Comparison of ENCODE assay signal across 25 cellular contexts in genomic region chr19:7710616-7711015, GRCh38. TPM values are rescaled to one million over a fixed set of nuclear protein-coding genes. Genes with fewer than 3 reads are reported as not detected.
"Had no signal": no experiment of that assay in that cellular context is flagged by ENCODE, and none has a peak within 500 bp of the region (broad histone marks: within the 10 kb centered on the region; RNA-seq: fewer than 3 reads in every experiment).

No MANE protein-coding gene starts in this region.

- DNase-seq: activated CD4-positive, alpha-beta T cell treated with anti-CD3 and anti-CD28 coated beads, Interleukin-2, amount 50 U/mL, for 48 hours; activated effector memory CD4-positive, alpha-beta T cell treated with anti-CD3 and anti-CD28 coated beads, Interleukin-2, amount 50 U/mL, for 16 hours; activated naive CD4-positive, alpha-beta T cell treated with anti-CD3 and anti-CD28 coated beads, Interleukin-2, amount 50 U/mL, for 16 hours; anterior cingulate cortex; body of pancreas; dermis blood vessel endothelial cell; effector CD8-positive, alpha-beta T cell; erythroblast; foreskin melanocyte; immature natural killer cell; pancreas; psoas muscle; right cardiac atrium; stimulated activated CD4-positive, alpha-beta T cell treated with anti-CD3 and anti-CD28 coated beads, Interleukin-12 subunit alpha, Interleukin-12 subunit beta, amount 100 ng/mL, for 4 hours; stomach had no signal

- H3K36me3 ChIP-seq: cardiac muscle cell, pancreas, stomach, suprapubic skin, tibial nerve had no signal

- H3K4me3 Mint-ChIP-seq: immature natural killer cell; natural killer cell treated with Interleukin-12 subunit alpha and Interleukin-12 subunit beta and Interleukin-15 and Interleukin-18, amount 100 ng/mL, for 72 hours had no signal

- H3K27ac ChIP-seq: body of pancreas, cardiac muscle cell, hepatocyte, pancreas, psoas muscle, stomach, suprapubic skin, tibial nerve had no signal

- H3K79me2 ChIP-seq: hepatocyte had no signal

- H3K9me3 ChIP-seq: body of pancreas, pancreas, psoas muscle, suprapubic skin, tibial nerve had no signal

- H3K9me3 Mint-ChIP-seq: immature natural killer cell; natural killer cell treated with Interleukin-12 subunit alpha and Interleukin-12 subunit beta and Interleukin-15 and Interleukin-18, amount 100 ng/mL, for 72 hours had no signal

- H3K27me3 ChIP-seq: body of pancreas, cardiac muscle cell, hepatocyte, pancreas, suprapubic skin had no signal

- H3K4me1 ChIP-seq: body of pancreas, pancreas, psoas muscle, tibial nerve had no signal

- H3K4me3 ChIP-seq: body of pancreas, cardiac muscle cell, hepatocyte, lung, pancreas, psoas muscle, stomach, suprapubic skin, tibial nerve had no signal

- ATAC-seq: body of pancreas; left lobe of liver; natural killer cell treated with Interleukin-12 subunit alpha and Interleukin-12 subunit beta and Interleukin-15 and Interleukin-18, amount 100 ng/mL, for 72 hours; pancreas; psoas muscle; right cardiac atrium had no signal

- H3K27ac Mint-ChIP-seq: immature natural killer cell; natural killer cell treated with Interleukin-12 subunit alpha and Interleukin-12 subunit beta and Interleukin-15 and Interleukin-18, amount 100 ng/mL, for 72 hours had no signal

- H3K4me2 ChIP-seq: hepatocyte had no signal

- H2AFZ ChIP-seq: hepatocyte had no signal

- H3K36me3 Mint-ChIP-seq: immature natural killer cell; natural killer cell treated with Interleukin-12 subunit alpha and Interleukin-12 subunit beta and Interleukin-15 and Interleukin-18, amount 100 ng/mL, for 72 hours had no signal

RNA-seq across cellular contexts. Expression of gene FCER2, which starts 8.7 kb away (rescaled TPM):
- total RNA-seq: body of pancreas, cardiac muscle cell, dermis blood vessel endothelial cell, hepatocyte, kidney epithelial cell, right cardiac atrium, suprapubic skin had no signal
- polyA plus RNA-seq: cardiac muscle cell, hepatocyte had no signal

RNA-seq across cellular contexts. Expression of gene CLEC4G, which starts 21.3 kb away (rescaled TPM):
- total RNA-seq: activated CD8-positive, alpha-beta memory T cell treated with anti-CD3 and anti-CD28 coated beads for 36 hours; cardiac muscle cell; dermis blood vessel endothelial cell; hepatocyte; kidney epithelial cell; natural killer cell treated with Interleukin-12 subunit alpha and Interleukin-12 subunit beta and Interleukin-15 and Interleukin-18, amount 100 ng/mL, for 72 hours; T-helper 2 cell treated with Interferon-gamma antibody and Interleukin-4, amounts not matched to agents 100 ng/mL and 5 ng/mL, for 36 hours had no signal
- polyA plus RNA-seq: cardiac muscle cell, hepatocyte had no signal

RNA-seq across cellular contexts. Expression of gene MCEMP1, which starts 33.7 kb away (rescaled TPM):
- total RNA-seq: activated CD8-positive, alpha-beta memory T cell treated with anti-CD3 and anti-CD28 coated beads for 36 hours; body of pancreas; cardiac muscle cell; dermis blood vessel endothelial cell; hepatocyte; kidney epithelial cell; natural killer cell treated with Interleukin-12 subunit alpha and Interleukin-12 subunit beta and Interleukin-15 and Interleukin-18, amount 100 ng/mL, for 72 hours; T-helper 2 cell treated with Interferon-gamma antibody and Interleukin-4, amounts not matched to agents 100 ng/mL and 5 ng/mL, for 36 hours had no signal
- polyA plus RNA-seq: cardiac muscle cell, hepatocyte had no signal

RNA-seq across cellular contexts. Expression of gene CD209, which starts 36.7 kb away (rescaled TPM):
- total RNA-seq: activated CD8-positive, alpha-beta memory T cell treated with anti-CD3 and anti-CD28 coated beads for 36 hours; cardiac muscle cell; dermis blood vessel endothelial cell; hepatocyte; natural killer cell treated with Interleukin-12 subunit alpha and Interleukin-12 subunit beta and Interleukin-15 and Interleukin-18, amount 100 ng/mL, for 72 hours; T-helper 2 cell treated with Interferon-gamma antibody and Interleukin-4, amounts not matched to agents 100 ng/mL and 5 ng/mL, for 36 hours had no signal
- polyA plus RNA-seq: cardiac muscle cell, hepatocyte, immature natural killer cell had no signal
